1 cellular context compared by ENCODE assay signal in genomic region chr14:23665302-23666016, GRCh38.
TF ChIP-seq lines count a peak whose summit lies in the region.

No MANE protein-coding gene starts in this region.

TF ChIP-seq in HepG2, 621 proteins besides CTCF, POLR2A, EP300 and RAD21 (continued from another document and continues in another):
- TF ChIP-seq, protein P1, sequence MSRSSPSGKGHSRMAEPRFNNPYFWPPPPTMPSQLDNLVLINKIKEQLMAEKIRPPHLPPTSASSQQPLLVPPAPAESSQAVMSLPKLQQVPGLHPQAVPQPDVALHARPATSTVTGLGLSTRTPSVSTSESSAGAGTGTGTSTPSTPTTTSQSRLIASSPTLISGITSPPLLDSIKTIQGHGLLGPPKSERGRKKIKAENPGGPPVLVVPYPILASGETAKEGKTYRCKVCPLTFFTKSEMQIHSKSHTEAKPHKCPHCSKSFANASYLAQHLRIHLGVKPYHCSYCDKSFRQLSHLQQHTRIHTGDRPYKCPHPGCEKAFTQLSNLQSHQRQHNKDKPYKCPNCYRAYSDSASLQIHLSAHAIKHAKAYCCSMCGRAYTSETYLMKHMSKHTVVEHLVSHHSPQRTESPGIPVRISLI (CRISPR knock-in tag; IDR thresholded peaks at IDR 0.05; ENCODE audit: borderline replicate concordance): 0 out of 2 replicates have a peak, but pooled peaks have one; percentile 30
- TF ChIP-seq ATF7 (IDR thresholded peaks at IDR 0.05): no peak
- TF ChIP-seq ATF7 (CRISPR knock-in tag; IDR thresholded peaks at IDR 0.05): 0 out of 2 replicates have a peak, but pooled peaks have one; percentile 62
- no peak for TF ChIP-seq KMT2B (CRISPR knock-in tag; IDR thresholded peaks at IDR 0.05)
- TF ChIP-seq ZNF383 (CRISPR knock-in tag; IDR thresholded peaks at IDR 0.05; ENCODE audit: borderline replicate concordance): no peak
- TF ChIP-seq ZZZ3 (CRISPR knock-in tag; IDR thresholded peaks at IDR 0.05; ENCODE audit: borderline replicate concordance): 0 out of 2 replicates have a peak, but pooled peaks have one; percentile 55
- no peak; the same call in 1 of the 2 replicates for TF ChIP-seq NR2C2 (CRISPR knock-in tag; IDR thresholded peaks at IDR 0.05; ENCODE audit: borderline replicate concordance)
- TF ChIP-seq ZSCAN20 (CRISPR knock-in tag; IDR thresholded peaks at IDR 0.05; ENCODE audit: borderline replicate concordance): no peak
- TF ChIP-seq ZNF282 (IDR thresholded peaks at IDR 0.05; ENCODE audit: partially characterized antibody): no peak
- peak; percentile 25; the same call in 1 of the 2 replicates for TF ChIP-seq ESRRA (CRISPR knock-in tag; IDR thresholded peaks at IDR 0.05; ENCODE audit: low read depth)
- TF ChIP-seq ZNF550 (CRISPR knock-in tag; IDR thresholded peaks at IDR 0.05; ENCODE audit: borderline replicate concordance): no peak
- no peak for TF ChIP-seq HMGA1 (CRISPR knock-in tag; conservative IDR thresholded peaks at IDR 0.05)
- no peak for TF ChIP-seq KAT7 (CRISPR knock-in tag; IDR thresholded peaks at IDR 0.05; ENCODE audit: borderline replicate concordance)
- TF ChIP-seq ZKSCAN5 (CRISPR knock-in tag; IDR thresholded peaks at IDR 0.05): peak; percentile 55; the same call in 1 of the 2 replicates
- TF ChIP-seq, protein P2, sequence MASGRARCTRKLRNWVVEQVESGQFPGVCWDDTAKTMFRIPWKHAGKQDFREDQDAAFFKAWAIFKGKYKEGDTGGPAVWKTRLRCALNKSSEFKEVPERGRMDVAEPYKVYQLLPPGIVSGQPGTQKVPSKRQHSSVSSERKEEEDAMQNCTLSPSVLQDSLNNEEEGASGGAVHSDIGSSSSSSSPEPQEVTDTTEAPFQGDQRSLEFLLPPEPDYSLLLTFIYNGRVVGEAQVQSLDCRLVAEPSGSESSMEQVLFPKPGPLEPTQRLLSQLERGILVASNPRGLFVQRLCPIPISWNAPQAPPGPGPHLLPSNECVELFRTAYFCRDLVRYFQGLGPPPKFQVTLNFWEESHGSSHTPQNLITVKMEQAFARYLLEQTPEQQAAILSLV (CRISPR knock-in tag; IDR thresholded peaks at IDR 0.05; ENCODE audit: borderline replicate concordance): no peak
- no peak for TF ChIP-seq ZBTB2 (CRISPR knock-in tag; IDR thresholded peaks at IDR 0.05; ENCODE audit: low read depth)
- TF ChIP-seq PHF21A (CRISPR knock-in tag; IDR thresholded peaks at IDR 0.05): no peak
- no peak for TF ChIP-seq CREB1 (IDR thresholded peaks at IDR 0.05)
- no peak for TF ChIP-seq CREB1 (CRISPR knock-in tag; IDR thresholded peaks at IDR 0.05)
- TF ChIP-seq ZNF737 (CRISPR knock-in tag; IDR thresholded peaks at IDR 0.05; ENCODE audit: borderline replicate concordance): 0 out of 2 replicates have a peak, but pooled peaks have one; percentile 40
- no peak for TF ChIP-seq SOX13 (IDR thresholded peaks at IDR 0.05)
- TF ChIP-seq SOX13 (CRISPR knock-in tag; conservative IDR thresholded peaks at IDR 0.05 in 1 of 2, IDR thresholded peaks at IDR 0.05 in 1 of 2): no peak
- peak; percentile 46; the same call in 1 of the 2 replicates for TF ChIP-seq ZNF609 (CRISPR knock-in tag; IDR thresholded peaks at IDR 0.05; ENCODE audit: borderline replicate concordance)
- TF ChIP-seq HNRNPH1 (optimal IDR thresholded peaks at IDR 0.05; ENCODE audit: low read depth, low read length): no peak
- 0 out of 2 replicates have a peak, but pooled peaks have one; percentile 78 for TF ChIP-seq ZNF678 (CRISPR knock-in tag; IDR thresholded peaks at IDR 0.05)
- TF ChIP-seq HES4 (CRISPR knock-in tag; IDR thresholded peaks at IDR 0.05; ENCODE audit: borderline replicate concordance): no peak
- TF ChIP-seq, protein P3, sequence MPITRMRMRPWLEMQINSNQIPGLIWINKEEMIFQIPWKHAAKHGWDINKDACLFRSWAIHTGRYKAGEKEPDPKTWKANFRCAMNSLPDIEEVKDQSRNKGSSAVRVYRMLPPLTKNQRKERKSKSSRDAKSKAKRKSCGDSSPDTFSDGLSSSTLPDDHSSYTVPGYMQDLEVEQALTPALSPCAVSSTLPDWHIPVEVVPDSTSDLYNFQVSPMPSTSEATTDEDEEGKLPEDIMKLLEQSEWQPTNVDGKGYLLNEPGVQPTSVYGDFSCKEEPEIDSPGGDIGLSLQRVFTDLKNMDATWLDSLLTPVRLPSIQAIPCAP (CRISPR knock-in tag; IDR thresholded peaks at IDR 0.05; ENCODE audit: low read depth): 0 out of 2 replicates have a peak, but pooled peaks have one; percentile 48
- TF ChIP-seq ZNF782 (CRISPR knock-in tag; IDR thresholded peaks at IDR 0.05; ENCODE audit: borderline replicate concordance): 0 out of 2 replicates have a peak, but pooled peaks have one; percentile 89
- TF ChIP-seq ARNT2 (CRISPR knock-in tag; IDR thresholded peaks at IDR 0.05; ENCODE audit: low read depth): no peak
- TF ChIP-seq PAF1 (CRISPR knock-in tag; IDR thresholded peaks at IDR 0.05): no peak
- TF ChIP-seq ONECUT2 (CRISPR knock-in tag; IDR thresholded peaks at IDR 0.05): 0 out of 2 replicates have a peak, but pooled peaks have one; percentile 9
- no peak for TF ChIP-seq TRIM24 (CRISPR knock-in tag; IDR thresholded peaks at IDR 0.05)
- no peak for TF ChIP-seq CEBPG (CRISPR knock-in tag; IDR thresholded peaks at IDR 0.05)
- TF ChIP-seq, protein P4, sequence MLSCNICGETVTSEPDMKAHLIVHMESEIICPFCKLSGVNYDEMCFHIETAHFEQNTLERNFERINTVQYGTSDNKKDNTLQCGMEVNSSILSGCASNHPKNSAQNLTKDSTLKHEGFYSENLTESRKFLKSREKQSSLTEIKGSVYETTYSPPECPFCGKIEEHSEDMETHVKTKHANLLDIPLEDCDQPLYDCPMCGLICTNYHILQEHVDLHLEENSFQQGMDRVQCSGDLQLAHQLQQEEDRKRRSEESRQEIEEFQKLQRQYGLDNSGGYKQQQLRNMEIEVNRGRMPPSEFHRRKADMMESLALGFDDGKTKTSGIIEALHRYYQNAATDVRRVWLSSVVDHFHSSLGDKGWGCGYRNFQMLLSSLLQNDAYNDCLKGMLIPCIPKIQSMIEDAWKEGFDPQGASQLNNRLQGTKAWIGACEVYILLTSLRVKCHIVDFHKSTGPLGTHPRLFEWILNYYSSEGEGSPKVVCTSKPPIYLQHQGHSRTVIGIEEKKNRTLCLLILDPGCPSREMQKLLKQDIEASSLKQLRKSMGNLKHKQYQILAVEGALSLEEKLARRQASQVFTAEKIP (CRISPR knock-in tag; IDR thresholded peaks at IDR 0.05; ENCODE audit: borderline replicate concordance): 0 out of 2 replicates have a peak, but pooled peaks have one; percentile 79
- no peak for TF ChIP-seq ZNF543 (CRISPR knock-in tag; IDR thresholded peaks at IDR 0.05)
- no peak for TF ChIP-seq NRL (CRISPR knock-in tag; IDR thresholded peaks at IDR 0.05; ENCODE audit: borderline replicate concordance)
- no peak for TF ChIP-seq EEA1 (CRISPR knock-in tag; IDR thresholded peaks at IDR 0.05; ENCODE audit: borderline replicate concordance)
- TF ChIP-seq EED (CRISPR knock-in tag; IDR thresholded peaks at IDR 0.05): no peak
- TF ChIP-seq DBP (CRISPR knock-in tag; IDR thresholded peaks at IDR 0.05; ENCODE audit: not compliant biosample characterization): no peak
- TF ChIP-seq, protein P5, sequence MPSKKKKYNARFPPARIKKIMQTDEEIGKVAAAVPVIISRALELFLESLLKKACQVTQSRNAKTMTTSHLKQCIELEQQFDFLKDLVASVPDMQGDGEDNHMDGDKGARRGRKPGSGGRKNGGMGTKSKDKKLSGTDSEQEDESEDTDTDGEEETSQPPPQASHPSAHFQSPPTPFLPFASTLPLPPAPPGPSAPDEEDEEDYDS (CRISPR knock-in tag; IDR thresholded peaks at IDR 0.05): no peak
- peak; percentile 42 for TF ChIP-seq TEAD3 (CRISPR knock-in tag; optimal IDR thresholded peaks at IDR 0.05; ENCODE audit: borderline replicate concordance)
- 0 out of 2 replicates have a peak, but pooled peaks have one; percentile 54 for TF ChIP-seq ZNF251 (CRISPR knock-in tag; IDR thresholded peaks at IDR 0.05)
- no peak for TF ChIP-seq SRF (IDR thresholded peaks at IDR 0.05; ENCODE audit: low read depth, low read length)
- 0 out of 2 replicates have a peak, but pooled peaks have one; percentile 40 for TF ChIP-seq ZNF101 (CRISPR knock-in tag; IDR thresholded peaks at IDR 0.05; ENCODE audit: borderline replicate concordance, low read depth)
- no peak for TF ChIP-seq BRD4 (CRISPR knock-in tag; IDR thresholded peaks at IDR 0.05)
- TF ChIP-seq ZNF484 (CRISPR knock-in tag; IDR thresholded peaks at IDR 0.05; ENCODE audit: borderline replicate concordance, low read depth): no peak
- 0 out of 2 replicates have a peak, but pooled peaks have one; percentile 28 for TF ChIP-seq PHF20 (CRISPR knock-in tag; IDR thresholded peaks at IDR 0.05)
- TF ChIP-seq JUN (CRISPR knock-in tag; IDR thresholded peaks at IDR 0.05): 0 out of 2 replicates have a peak, but pooled peaks have one; percentile 24
- TF ChIP-seq ZNF75D (CRISPR knock-in tag; IDR thresholded peaks at IDR 0.05; ENCODE audit: borderline replicate concordance): no peak
- peak; percentile 18 for TF ChIP-seq ZNF883 (CRISPR knock-in tag; IDR thresholded peaks at IDR 0.05; ENCODE audit: not compliant biosample characterization)
- TF ChIP-seq ZNF570 (CRISPR knock-in tag; IDR thresholded peaks at IDR 0.05; ENCODE audit: borderline replicate concordance): peak; percentile 82; the same call in 1 of the 2 replicates
- TF ChIP-seq, protein P6, sequence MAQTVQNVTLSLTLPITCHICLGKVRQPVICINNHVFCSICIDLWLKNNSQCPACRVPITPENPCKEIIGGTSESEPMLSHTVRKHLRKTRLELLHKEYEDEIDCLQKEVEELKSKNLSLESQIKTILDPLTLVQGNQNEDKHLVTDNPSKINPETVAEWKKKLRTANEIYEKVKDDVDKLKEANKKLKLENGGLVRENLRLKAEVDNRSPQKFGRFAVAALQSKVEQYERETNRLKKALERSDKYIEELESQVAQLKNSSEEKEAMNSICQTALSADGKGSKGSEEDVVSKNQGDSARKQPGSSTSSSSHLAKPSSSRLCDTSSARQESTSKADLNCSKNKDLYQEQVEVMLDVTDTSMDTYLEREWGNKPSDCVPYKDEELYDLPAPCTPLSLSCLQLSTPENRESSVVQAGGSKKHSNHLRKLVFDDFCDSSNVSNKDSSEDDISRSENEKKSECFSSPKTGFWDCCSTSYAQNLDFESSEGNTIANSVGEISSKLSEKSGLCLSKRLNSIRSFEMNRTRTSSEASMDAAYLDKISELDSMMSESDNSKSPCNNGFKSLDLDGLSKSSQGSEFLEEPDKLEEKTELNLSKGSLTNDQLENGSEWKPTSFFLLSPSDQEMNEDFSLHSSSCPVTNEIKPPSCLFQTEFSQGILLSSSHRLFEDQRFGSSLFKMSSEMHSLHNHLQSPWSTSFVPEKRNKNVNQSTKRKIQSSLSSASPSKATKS (CRISPR knock-in tag; IDR thresholded peaks at IDR 0.05): no peak
- no peak for TF ChIP-seq CBX5 (CRISPR knock-in tag; IDR thresholded peaks at IDR 0.05; ENCODE audit: borderline replicate concordance)
- TF ChIP-seq POGZ (CRISPR knock-in tag; IDR thresholded peaks at IDR 0.05): 0 out of 2 replicates have a peak, but pooled peaks have one; percentile 6
- TF ChIP-seq, protein P7, sequence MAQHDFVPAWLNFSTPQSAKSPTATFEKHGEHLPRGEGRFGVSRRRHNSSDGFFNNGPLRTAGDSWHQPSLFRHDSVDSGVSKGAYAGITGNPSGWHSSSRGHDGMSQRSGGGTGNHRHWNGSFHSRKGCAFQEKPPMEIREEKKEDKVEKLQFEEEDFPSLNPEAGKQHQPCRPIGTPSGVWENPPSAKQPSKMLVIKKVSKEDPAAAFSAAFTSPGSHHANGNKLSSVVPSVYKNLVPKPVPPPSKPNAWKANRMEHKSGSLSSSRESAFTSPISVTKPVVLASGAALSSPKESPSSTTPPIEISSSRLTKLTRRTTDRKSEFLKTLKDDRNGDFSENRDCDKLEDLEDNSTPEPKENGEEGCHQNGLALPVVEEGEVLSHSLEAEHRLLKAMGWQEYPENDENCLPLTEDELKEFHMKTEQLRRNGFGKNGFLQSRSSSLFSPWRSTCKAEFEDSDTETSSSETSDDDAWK (CRISPR knock-in tag; IDR thresholded peaks at IDR 0.05): no peak
